1 cellular context compared by ENCODE assay signal in the genomic region with DNA sequence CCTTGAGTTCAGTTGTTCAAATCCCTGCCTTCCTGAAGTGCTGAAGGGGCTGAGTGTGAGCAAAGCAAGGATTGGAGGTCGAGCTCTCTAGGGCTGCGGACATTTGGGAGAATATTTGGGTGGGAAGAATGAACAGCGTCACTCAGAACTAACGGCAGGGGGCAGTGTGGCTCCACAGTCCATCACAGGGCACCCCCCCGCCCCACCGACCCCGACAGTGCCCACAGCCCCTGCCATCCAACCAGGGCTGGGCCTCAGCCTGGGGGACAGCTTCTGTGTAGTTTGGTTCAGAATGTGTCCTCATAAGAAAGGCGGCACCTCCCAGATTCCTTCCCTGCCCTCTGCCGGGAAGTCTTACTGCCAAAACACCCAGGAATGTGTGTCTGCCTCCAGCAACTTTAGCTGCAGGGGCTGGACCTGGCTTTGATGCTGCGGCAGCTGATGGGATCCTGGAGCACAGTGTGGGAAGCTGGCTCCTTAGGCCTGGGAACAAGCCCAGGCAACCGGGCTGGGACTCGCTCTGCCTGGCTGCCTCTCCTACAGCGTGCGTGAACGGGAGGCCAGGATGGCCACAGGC.
TF ChIP-seq lines count a peak whose summit lies in the region.

No MANE protein-coding gene starts in this region.

TF ChIP-seq in endothelial cell of umbilical vein, 7 proteins besides CTCF, POLR2A, EP300 and RAD21 (continued from another document):
- no peak for TF ChIP-seq MAX (IDR thresholded peaks at IDR 0.05; ENCODE audit: insufficient read depth, insufficient read length)
TF ChIP-seq in endothelial cell of umbilical vein: peak in this region for 0.
